In genomic region chr1:145858937-145859490, GRCh38 we compare ENCODE assay signal across 8 cellular contexts. TPM values are rescaled to one million over a fixed set of nuclear protein-coding genes. Genes with fewer than 3 reads are reported as not detected.
DNase-seq lines count a peak whose midpoint lies in the region; ATAC-seq and FAIRE-seq lines count a peak whose summit lies in the region.

Gene PIAS3 (minus strand): TSS chr1:145859081. CDS start chr1:145858990, 91 bp downstream.

- peak within 1 kb of the TSS; percentile 79 for H3K27ac ChIP-seq in mesodermal cell (ENCODE audit: low read depth, low read length, severe bottlenecking)

- 0 to 2% methylated on average over 24 to 27 of the region's 36 CpGs for whole genome bisulfite sequencing in mesodermal cell (ENCODE audit: insufficient coverage in 2 of 2), 2 experiments

- H3K27me3 ChIP-seq in endocrine pancreas (ENCODE audit: control insufficient read depth, insufficient read depth, low read length): no peaks in the 10 kb centered on the region

- no peaks in the 10 kb centered on the region for H3K9me3 ChIP-seq in endocrine pancreas (ENCODE audit: control insufficient read depth, low read length)
- H3K9me3 ChIP-seq in mesodermal cell (ENCODE audit: control insufficient read depth, low read length): no peaks in the 10 kb centered on the region

- H3K4me1 ChIP-seq in endocrine pancreas (ENCODE audit: control insufficient read depth, insufficient read depth, low read length) (no peaks in the 10 kb centered on the region), mesodermal cell (ENCODE audit: control insufficient read depth, insufficient read depth, low read length, poor library complexity, severe bottlenecking) (peaks cover 3% of the 10 kb centered on the region)

- DNase-seq in COR-L47 (lab: John Stamatoyannopoulos, UW): peak; percentile 93
- peak; percentile 89 for DNase-seq in HTR-8/SVneo (ENCODE audit: insufficient read length, low spot score)
- peak; percentile 89 for DNase-seq in NOMO-1 treated with DMSO at 0.1 percent for 48 hours (lab: John Stamatoyannopoulos, UW; ENCODE audit: unreplicated experiment)
- DNase-seq in activated CD8-positive, alpha-beta memory T cell treated with anti-CD3 and anti-CD28 coated beads, Interleukin-2, amount 50 U/mL, for 1 hour (ENCODE audit: extremely low read depth): peak; percentile 59
- peak; percentile 74 for DNase-seq in stimulated activated CD8-positive, alpha-beta memory T cell treated with anti-CD3 and anti-CD28 coated beads, Interleukin-15, amount 100 ng/mL, for 24 hours (ENCODE audit: low read depth)

- no peaks in the 10 kb centered on the region for H3K36me3 ChIP-seq in endocrine pancreas (ENCODE audit: control insufficient read depth, insufficient read depth, low read length)
- H3K36me3 ChIP-seq in mesodermal cell (ENCODE audit: control insufficient read depth, insufficient read depth, low read length): peaks cover 34% of the 10 kb centered on the region

- H3K4me3 ChIP-seq in endocrine pancreas (ENCODE audit: control insufficient read depth, insufficient read depth, low read length) (peak within 1 kb of the TSS; percentile 69), mesodermal cell (ENCODE audit: extremely low read depth, insufficient read depth, low read length, poor library complexity, severe bottlenecking) (peak within 1 kb of the TSS; percentile 79)

- peak; percentile 46 for FAIRE-seq in HTR-8/SVneo (lab: Jason Lieb, UNC)

- peak within 1 kb of the TSS; percentile 74 for H3K9ac ChIP-seq in endocrine pancreas (ENCODE audit: control insufficient read depth, insufficient read depth, low read length)

- peak; percentile 76 for ATAC-seq in GM21367 (IDR thresholded peaks at IDR 0.05; ENCODE audit: unreplicated experiment)

RNA-seq across cellular contexts. Expression of gene PIAS3, which starts in this region (rescaled TPM):
- polyA plus RNA-seq in mesodermal cell (2013, experiment 1 of 2): 48.8 TPM
- 43.4 TPM for polyA plus RNA-seq in mesodermal cell (2013, experiment 2 of 2)

Comparison
In these comparisons a context has a peak if more than half of its experiments do, and no peak if none do; other contexts are left out.
1. Peak in every context shown above with its lines: DNase-seq, ATAC-seq, H3K4me3 ChIP-seq and H3K27ac ChIP-seq.